In the genomic region with DNA sequence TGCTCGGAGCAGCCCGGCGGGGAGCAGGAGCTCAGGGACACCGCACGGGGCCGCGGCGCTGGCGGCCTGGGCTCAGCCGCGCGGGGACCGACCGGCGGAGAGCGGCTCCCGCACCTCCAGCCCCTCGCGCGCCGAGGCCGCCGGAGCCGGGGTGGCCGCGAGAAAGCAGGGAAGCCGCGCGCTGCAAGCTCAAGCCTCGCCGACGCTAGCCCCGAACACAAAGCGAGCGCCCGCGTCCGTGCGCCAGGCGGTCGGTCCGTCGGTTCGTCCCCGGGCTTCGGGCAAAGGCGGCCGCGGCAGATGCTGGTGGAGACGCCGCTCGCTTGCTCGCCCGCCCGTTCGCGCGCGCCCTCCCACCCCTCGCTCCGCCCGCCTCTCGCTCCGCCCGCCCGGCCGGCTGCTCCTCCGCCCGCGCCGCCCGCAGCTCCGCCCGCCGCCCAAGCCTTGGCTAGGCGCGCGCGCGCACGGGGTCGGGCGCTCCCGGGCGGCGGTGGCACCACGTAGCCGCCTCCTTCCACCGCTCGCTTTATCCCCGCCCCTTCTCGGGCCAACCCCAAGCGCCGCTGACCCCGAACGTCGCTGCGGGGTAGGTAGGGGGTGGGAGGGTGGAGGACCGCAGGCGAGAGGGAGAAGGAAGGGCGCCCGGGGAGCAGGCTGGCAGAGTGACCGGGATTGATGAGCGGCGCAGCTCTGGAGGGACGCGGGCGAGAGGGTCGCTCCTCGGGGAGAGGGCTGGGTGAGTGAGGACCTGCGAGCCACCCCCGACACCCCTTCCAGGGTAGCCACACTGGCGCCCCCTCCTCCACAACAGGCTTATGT, we compare ENCODE assay signal across 8 cellular contexts. TPM values are rescaled to one million over a fixed set of nuclear protein-coding genes. Genes with fewer than 3 reads are reported as not detected.
A peak's percentile ranks its signal among the peaks of the same experiment; 100 is the strongest.
DNase-seq lines count a peak whose midpoint lies in the region; ATAC-seq and TF ChIP-seq lines count a peak whose summit lies in the region.

A gene (minus strand): TSS at position 325 of the 819 bp plus-strand sequence.

- H3K36me3 ChIP-seq in gastroesophageal sphincter, result no peaks in the 10 kb centered on the region
- no peaks in the 10 kb centered on the region for H3K36me3 ChIP-seq in neutrophil
- no peaks in the 10 kb centered on the region for H3K36me3 ChIP-seq in subcutaneous abdominal adipose tissue (ENCODE audit: control insufficient read depth in 5 of 5, insufficient read depth in 5 of 5, low read length in 5 of 5)

- ATAC-seq in GM21619 (IDR thresholded peaks at IDR 0.05; ENCODE audit: unreplicated experiment) (peak; percentile 68), SK-N-SH treated with all-trans-retinoic acid at 6 μM for 48 hours (peak; percentile 78), gastroesophageal sphincter (peak; percentile 94)

- DNase-seq in DMS153 treated with DMSO at 0.1 percent for 48 hours (lab: John Stamatoyannopoulos, UW; ENCODE audit: unreplicated experiment), result peak; percentile 54
- DNase-seq in activated naive CD4-positive, alpha-beta T cell treated with anti-CD3 and anti-CD28 coated beads for 36 hours, result peak; percentile 77

- no peaks in the 10 kb centered on the region for H3K9me3 Mint-ChIP-seq in activated naive CD4-positive, alpha-beta T cell treated with anti-CD3 and anti-CD28 coated beads for 36 hours

- peak within 1 kb of the TSS; percentile 13 to 87 (median 82) for H3K27ac ChIP-seq in gastroesophageal sphincter
- no peak within 1 kb of the TSS for H3K27ac ChIP-seq in neutrophil
- H3K27ac ChIP-seq in subcutaneous abdominal adipose tissue (ENCODE audit: low read depth, low read length), result no peak within 1 kb of the TSS

- H3K27ac Mint-ChIP-seq in activated naive CD4-positive, alpha-beta T cell treated with anti-CD3 and anti-CD28 coated beads for 36 hours, result peak within 1 kb of the TSS; percentile 71

- no peaks in the 10 kb centered on the region for H3K9me3 ChIP-seq in gastroesophageal sphincter
- no peaks in the 10 kb centered on the region for H3K9me3 ChIP-seq in neutrophil
- H3K9me3 ChIP-seq in subcutaneous abdominal adipose tissue (ENCODE audit: control insufficient read depth in 5 of 5, low read length in 5 of 5), result no peaks in the 10 kb centered on the region

- H3K4me1 ChIP-seq in gastroesophageal sphincter (peaks cover 0 to 55% (median 13%) of the 10 kb centered on the region in 3 donors), neutrophil (ENCODE audit: control insufficient read depth in 1 of 2, insufficient read depth in 1 of 2, low read depth in 1 of 2, low read length in 1 of 2) (peaks cover 17 to 19% of the 10 kb centered on the region in 2 experiments), subcutaneous abdominal adipose tissue (ENCODE audit: control insufficient read depth in 5 of 5, insufficient read depth in 5 of 5, low read length in 5 of 5) (peaks cover 0 to 28% (median 22%) of the 10 kb centered on the region in 5 donors)

- peak within 1 kb of the TSS; percentile 98 for H3K4me3 Mint-ChIP-seq in activated naive CD4-positive, alpha-beta T cell treated with anti-CD3 and anti-CD28 coated beads for 36 hours

- 0 to 7% methylated on average over 3 to 11 of the region's 113 CpGs for WGBS in gastroesophageal sphincter (ENCODE audit: low coverage in 1 of 2), 2 donors

- TF ChIP-seq CTCF in gastroesophageal sphincter (IDR thresholded peaks at IDR 0.05) (no peak), neutrophil (IDR thresholded peaks at IDR 0.05) (no peak)

- no peak for TF ChIP-seq POLR2A in gastroesophageal sphincter (IDR thresholded peaks at IDR 0.05)

- CTCF ChIA-PET in activated naive CD4-positive, alpha-beta T cell treated with anti-CD3 and anti-CD28 coated beads for 36 hours (lab: Charles Lee), result interaction anchor here (0.6 to 1.0 kb wide), 5 partner anchors 52 to 349 kb away, joined by 3 to 4 read pairs (median 3); no protein-coding TSS in a partner anchor

- H3K27me3 Mint-ChIP-seq in activated naive CD4-positive, alpha-beta T cell treated with anti-CD3 and anti-CD28 coated beads for 36 hours (ENCODE audit: low read depth), result no peaks in the 10 kb centered on the region

- H3K27me3 ChIP-seq in gastroesophageal sphincter, result no peaks in the 10 kb centered on the region
- peaks cover 65% of the 10 kb centered on the region for H3K27me3 ChIP-seq in neutrophil
- peaks cover 7 to 26% (median 14%) of the 10 kb centered on the region in 5 donors for H3K27me3 ChIP-seq in subcutaneous abdominal adipose tissue (ENCODE audit: control insufficient read depth in 5 of 5, insufficient read depth in 4 of 5, low read length in 5 of 5)

- peaks cover 74% of the 10 kb centered on the region for H3K4me1 Mint-ChIP-seq in activated naive CD4-positive, alpha-beta T cell treated with anti-CD3 and anti-CD28 coated beads for 36 hours (ENCODE audit: low read depth)

- TF ChIP-seq EP300 in Ishikawa (IDR thresholded peaks at IDR 0.05; ENCODE audit: borderline replicate concordance) (no peak), gastroesophageal sphincter (IDR thresholded peaks at IDR 0.05) (no peak)

- peak within 1 kb of the TSS in 2 of 5 donors; percentile 38 to 66 for H3K9ac ChIP-seq in subcutaneous abdominal adipose tissue (ENCODE audit: low read length in 5 of 5)

- intact Hi-C loops in activated naive CD4-positive, alpha-beta T cell treated with anti-CD3 and anti-CD28 coated beads for 36 hours (cut with micrococcal nuclease), result loop anchor here (1.0 kb wide), 3 partner anchors 19 to 397 kb away; a partner anchor contains a TSS

- no peak for TF ChIP-seq RAD21 in Ishikawa (IDR thresholded peaks at IDR 0.05; ENCODE audit: low read depth)

- H3K4me3 ChIP-seq in gastroesophageal sphincter (peak within 1 kb of the TSS; percentile 63 to 64), neutrophil (ENCODE audit: low read depth in 1 of 2, low read length in 1 of 2) (peak within 1 kb of the TSS; percentile 29 to 33), subcutaneous abdominal adipose tissue (ENCODE audit: low read depth in 1 of 5, low read length in 5 of 5) (peak within 1 kb of the TSS; percentile 71 to 88 (median 80))

- H3K36me3 Mint-ChIP-seq in activated naive CD4-positive, alpha-beta T cell treated with anti-CD3 and anti-CD28 coated beads for 36 hours (ENCODE audit: low read depth), result peaks cover 10% of the 10 kb centered on the region

TF ChIP-seq in Ishikawa, 13 proteins besides CTCF, POLR2A, EP300 and RAD21:
- TF ChIP-seq TAF1 (IDR thresholded peaks at IDR 0.05; ENCODE audit: low read depth), result no peak
- TF ChIP-seq TEAD4 (IDR thresholded peaks at IDR 0.05), result no peak
- peak; percentile 51; the same call in 1 of the 2 replicates for TF ChIP-seq ZBTB7A (IDR thresholded peaks at IDR 0.05; ENCODE audit: low read depth)
- TF ChIP-seq, protein P1, sequence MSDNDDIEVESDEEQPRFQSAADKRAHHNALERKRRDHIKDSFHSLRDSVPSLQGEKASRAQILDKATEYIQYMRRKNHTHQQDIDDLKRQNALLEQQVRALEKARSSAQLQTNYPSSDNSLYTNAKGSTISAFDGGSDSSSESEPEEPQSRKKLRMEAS (IDR thresholded peaks at IDR 0.05), result peak; percentile 35; the same call in 1 of the 2 replicates

TF ChIP-seq in SK-N-SH treated with all-trans-retinoic acid at 6 μM for 48 hours, 23 proteins besides CTCF, POLR2A, EP300 and RAD21:
- TF ChIP-seq SNAI2 (CRISPR knock-in tag; IDR thresholded peaks at IDR 0.05) (no peak), PPARA (CRISPR knock-in tag; IDR thresholded peaks at IDR 0.05; ENCODE audit: borderline replicate concordance) (no peak), TCF4 (CRISPR knock-in tag; IDR thresholded peaks at IDR 0.05; ENCODE audit: borderline replicate concordance) (no peak)
- TF ChIP-seq, protein P2, sequence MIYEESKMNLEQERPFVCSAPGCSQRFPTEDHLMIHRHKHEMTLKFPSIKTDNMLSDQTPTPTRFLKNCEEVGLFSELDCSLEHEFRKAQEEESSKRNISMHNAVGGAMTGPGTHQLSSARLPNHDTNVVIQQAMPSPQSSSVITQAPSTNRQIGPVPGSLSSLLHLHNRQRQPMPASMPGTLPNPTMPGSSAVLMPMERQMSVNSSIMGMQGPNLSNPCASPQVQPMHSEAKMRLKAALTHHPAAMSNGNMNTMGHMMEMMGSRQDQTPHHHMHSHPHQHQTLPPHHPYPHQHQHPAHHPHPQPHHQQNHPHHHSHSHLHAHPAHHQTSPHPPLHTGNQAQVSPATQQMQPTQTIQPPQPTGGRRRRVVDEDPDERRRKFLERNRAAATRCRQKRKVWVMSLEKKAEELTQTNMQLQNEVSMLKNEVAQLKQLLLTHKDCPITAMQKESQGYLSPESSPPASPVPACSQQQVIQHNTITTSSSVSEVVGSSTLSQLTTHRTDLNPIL (CRISPR knock-in tag; IDR thresholded peaks at IDR 0.05; ENCODE audit: low read depth), result no peak

RNA-seq across cellular contexts. Expression of the gene that starts here (rescaled TPM):
- 10 to 100 TPM; 12.5 to 13.1 TPM for total RNA-seq in activated naive CD4-positive, alpha-beta T cell treated with anti-CD3 and anti-CD28 coated beads for 36 hours
- total RNA-seq in gastroesophageal sphincter, result 10 to 100 TPM in 3 of 4 donors, 1 to 10 TPM in 1; 9.8 to 14.0 (median 12.2) TPM

Comparison
In these comparisons a context has a peak if more than half of its experiments do, and no peak if none do; other contexts are left out.
1. H3K27ac ChIP-seq: peak in gastroesophageal sphincter (4 of 4); none in neutrophil (single experiment) and subcutaneous abdominal adipose tissue (single experiment).
2. Peak in every context shown above with its lines, with median percentiles within 50 percentile points of each other: ATAC-seq and H3K4me3 ChIP-seq.